ENCODE assay signal across 21 cellular contexts in genomic region chr2:60334610-60335009, GRCh38.
"Had no signal": no experiment of that assay in that cellular context is flagged by ENCODE, and none has a peak within 500 bp of the region (broad histone marks: within the 10 kb centered on the region; RNA-seq: fewer than 3 reads in every experiment).

No MANE protein-coding gene starts in this region.

- ATAC-seq: esophagus mucosa, gastroesophageal sphincter, heart right ventricle, mucosa of descending colon, psoas muscle, right cardiac atrium had no signal

- H3K4me1 Mint-ChIP-seq: activated naive CD8-positive, alpha-beta T cell treated with anti-CD3 and anti-CD28 coated beads for 36 hours; neural progenitor cell had no signal

- H3K36me3 Mint-ChIP-seq: activated naive CD8-positive, alpha-beta T cell treated with anti-CD3 and anti-CD28 coated beads for 36 hours; neural progenitor cell had no signal

- H3K27ac Mint-ChIP-seq: activated naive CD8-positive, alpha-beta T cell treated with anti-CD3 and anti-CD28 coated beads for 36 hours; neural progenitor cell had no signal

- H3K36me3 ChIP-seq: gastroesophageal sphincter, heart right ventricle, neural progenitor cell, ovary, stomach had no signal

- H3K9me3 ChIP-seq: gastroesophageal sphincter, heart right ventricle, mucosa of descending colon, ovary, psoas muscle, stomach had no signal

- H3K4me3 ChIP-seq: gastroesophageal sphincter, heart right ventricle, mucosa of descending colon, neural progenitor cell, ovary, psoas muscle, stomach had no signal

- H3K27me3 ChIP-seq: gastroesophageal sphincter, heart right ventricle, neural progenitor cell, ovary, stomach had no signal

- H3K27ac ChIP-seq: gastroesophageal sphincter, heart right ventricle, neural progenitor cell, ovary, psoas muscle, stomach, VCaP had no signal

- DNase-seq: activated CD4-positive, alpha-beta T cell treated with anti-CD3 and anti-CD28 coated beads for 1 hour; activated CD4-positive, alpha-beta T cell treated with anti-CD3 and anti-CD28 coated beads, Interleukin-2, amount 50 U/mL, for 48 hours; activated naive CD8-positive, alpha-beta T cell treated with anti-CD3 and anti-CD28 coated beads for 36 hours; amniotic stem cell; effector CD4-positive, alpha-beta T cell; heart right ventricle; mesenchymal stem cell; mucosa of descending colon; naive B cell; ovary; psoas muscle; right cardiac atrium; small intestine; stimulated activated CD4-positive, alpha-beta T cell treated with anti-CD3 and anti-CD28 coated beads, Interleukin-15, amount 100 ng/mL, for 24 hours; stimulated activated CD4-positive, alpha-beta T cell treated with anti-CD3 and anti-CD28 coated beads, Interleukin-2, amount 100 ng/mL, for 48 hours; stomach; trophoblast cell had no signal

- H3K9me3 Mint-ChIP-seq: activated naive CD8-positive, alpha-beta T cell treated with anti-CD3 and anti-CD28 coated beads for 36 hours; neural progenitor cell had no signal

- H3K4me3 Mint-ChIP-seq: activated naive CD8-positive, alpha-beta T cell treated with anti-CD3 and anti-CD28 coated beads for 36 hours; neural progenitor cell had no signal

- H3K4me1 ChIP-seq: gastroesophageal sphincter, psoas muscle had no signal

- H3K27me3 Mint-ChIP-seq: activated naive CD8-positive, alpha-beta T cell treated with anti-CD3 and anti-CD28 coated beads for 36 hours; naive B cell had no signal
